ENCODE assay signal across 8 cellular contexts in genomic region chr13:50366488-50367174, GRCh38.
DNase-seq lines count a peak whose midpoint lies in the region; ATAC-seq, FAIRE-seq and TF ChIP-seq lines count a peak whose summit lies in the region.

No MANE protein-coding gene starts in this region.

- no peaks in the 10 kb centered on the region for H3K79me1 ChIP-seq in mesendoderm (ENCODE audit: low read length)

- POLR2A ChIA-PET in activated CD4-positive, alpha-beta memory T cell treated with anti-CD3 and anti-CD28 coated beads, Interleukin-2, amount 10 ng/mL, durations not matched to agents 7 days and 5 days (lab: Charles Lee): interaction anchor here (0.8 to 4.2 kb wide), 17 partner anchors 10 to 545 kb away, joined by 3 to 41 read pairs (median 4); partner anchors contain the start of gene TRIM13

- TF ChIP-seq POLR2A in GM12892 (IDR thresholded peaks at IDR 0.05; ENCODE audit: low read depth, low read length): no peak

- no peak overlapping the region for H3K4me2 ChIP-seq in mesendoderm (ENCODE audit: low read length)

- CTCF ChIA-PET in activated CD4-positive, alpha-beta memory T cell treated with anti-CD3 and anti-CD28 coated beads, Interleukin-2, amount 10 ng/mL, durations not matched to agents 7 days and 5 days (lab: Charles Lee): interaction anchor here (1.5 to 2.2 kb wide), 2 partner anchors 241 to 703 kb away, joined by 3 to 5 read pairs; no protein-coding TSS in a partner anchor

- no peak overlapping the region for H2BK120ac ChIP-seq in mesendoderm (ENCODE audit: low read depth, low read length)

- no peak overlapping the region for H3K18ac ChIP-seq in mesendoderm (ENCODE audit: low read length)

- DNase-seq in GM12892 (ENCODE audit: insufficient read length): no peak
- peak; percentile 53 for DNase-seq in activated CD4-positive, alpha-beta memory T cell treated with anti-CD3 and anti-CD28 coated beads, Interleukin-2, amount 10 ng/mL, durations not matched to agents 7 days and 5 days
- no peak for DNase-seq in HK-2 (ENCODE audit: unreplicated experiment)
- no peak for DNase-seq in mesendoderm
- no peak for DNase-seq in glutamatergic neuron

- H3K9ac ChIP-seq in mesendoderm (ENCODE audit: low read length): no peak overlapping the region

- peak; percentile 52 for ATAC-seq in GM19463 (IDR thresholded peaks at IDR 0.05; ENCODE audit: unreplicated experiment)
- ATAC-seq in HG03520 (IDR thresholded peaks at IDR 0.05; ENCODE audit: unreplicated experiment): peak; percentile 58

- no peaks in the 10 kb centered on the region for H3K27me3 ChIP-seq in mesendoderm (ENCODE audit: insufficient read depth, low read length, poor library complexity)

- H3K79me2 ChIP-seq in mesendoderm (ENCODE audit: control insufficient read depth, insufficient read depth, low read length): no peaks in the 10 kb centered on the region

- H3K27me3 Mint-ChIP-seq in activated CD4-positive, alpha-beta memory T cell treated with anti-CD3 and anti-CD28 coated beads, Interleukin-2, amount 10 ng/mL, durations not matched to agents 7 days and 5 days: peaks cover 62% of the 10 kb centered on the region
- peaks cover 33% of the 10 kb centered on the region for H3K27me3 Mint-ChIP-seq in stimulated activated naive CD8-positive, alpha-beta T cell treated with anti-CD3 and anti-CD28 coated beads, Interleukin-15, Interleukin-2, amounts not matched to agents 100 ng/mL and 50 ng/mL, for 24 hours
- H3K27me3 Mint-ChIP-seq in glutamatergic neuron (ENCODE audit: unreplicated experiment): no peaks in the 10 kb centered on the region

- H3K23ac ChIP-seq in mesendoderm (ENCODE audit: low read length): no peak overlapping the region

- peaks cover under 1% of the 10 kb centered on the region for H3K36me3 Mint-ChIP-seq in activated CD4-positive, alpha-beta memory T cell treated with anti-CD3 and anti-CD28 coated beads, Interleukin-2, amount 10 ng/mL, durations not matched to agents 7 days and 5 days (ENCODE audit: low read depth)
- no peaks in the 10 kb centered on the region for H3K36me3 Mint-ChIP-seq in stimulated activated naive CD8-positive, alpha-beta T cell treated with anti-CD3 and anti-CD28 coated beads, Interleukin-15, Interleukin-2, amounts not matched to agents 100 ng/mL and 50 ng/mL, for 24 hours (ENCODE audit: low read depth)
- no peaks in the 10 kb centered on the region for H3K36me3 Mint-ChIP-seq in glutamatergic neuron (ENCODE audit: unreplicated experiment)

- H4K8ac ChIP-seq in mesendoderm (ENCODE audit: low read depth, low read length): no peak overlapping the region

- no peaks in the 10 kb centered on the region for H3K9me3 Mint-ChIP-seq in activated CD4-positive, alpha-beta memory T cell treated with anti-CD3 and anti-CD28 coated beads, Interleukin-2, amount 10 ng/mL, durations not matched to agents 7 days and 5 days
- no peaks in the 10 kb centered on the region for H3K9me3 Mint-ChIP-seq in stimulated activated naive CD8-positive, alpha-beta T cell treated with anti-CD3 and anti-CD28 coated beads, Interleukin-15, Interleukin-2, amounts not matched to agents 100 ng/mL and 50 ng/mL, for 24 hours
- H3K9me3 Mint-ChIP-seq in glutamatergic neuron (ENCODE audit: unreplicated experiment): no peaks in the 10 kb centered on the region

- no peak overlapping the region for H4K5ac ChIP-seq in mesendoderm (ENCODE audit: low read length)

- H3K4me3 ChIP-seq in mesendoderm (ENCODE audit: low read length): no peak overlapping the region

- no peak overlapping the region for H3K4ac ChIP-seq in mesendoderm (ENCODE audit: low read depth, low read length)

- no peak overlapping the region for H2BK5ac ChIP-seq in mesendoderm (ENCODE audit: low read length)

- no peak overlapping the region for H3K4me3 Mint-ChIP-seq in activated CD4-positive, alpha-beta memory T cell treated with anti-CD3 and anti-CD28 coated beads, Interleukin-2, amount 10 ng/mL, durations not matched to agents 7 days and 5 days
- H3K4me3 Mint-ChIP-seq in stimulated activated naive CD8-positive, alpha-beta T cell treated with anti-CD3 and anti-CD28 coated beads, Interleukin-15, Interleukin-2, amounts not matched to agents 100 ng/mL and 50 ng/mL, for 24 hours: peak overlapping the region; percentile 52
- H3K4me3 Mint-ChIP-seq in glutamatergic neuron (ENCODE audit: unreplicated experiment): no peak overlapping the region

- no peaks in the 10 kb centered on the region for H3K36me3 ChIP-seq in mesendoderm (ENCODE audit: control insufficient read depth, insufficient read depth, low read length)

- peak overlapping the region; percentile 71 for H3K27ac Mint-ChIP-seq in activated CD4-positive, alpha-beta memory T cell treated with anti-CD3 and anti-CD28 coated beads, Interleukin-2, amount 10 ng/mL, durations not matched to agents 7 days and 5 days
- H3K27ac Mint-ChIP-seq in stimulated activated naive CD8-positive, alpha-beta T cell treated with anti-CD3 and anti-CD28 coated beads, Interleukin-15, Interleukin-2, amounts not matched to agents 100 ng/mL and 50 ng/mL, for 24 hours: peak overlapping the region; percentile 86
- no peak overlapping the region for H3K27ac Mint-ChIP-seq in glutamatergic neuron (ENCODE audit: unreplicated experiment)

- FAIRE-seq in GM12892 (lab: Jason Lieb, UNC): peak; percentile 97

- no CpG with 5 or more reads among the region's 6 CpGs for WGBS in mesendoderm (ENCODE audit: extremely low coverage, insufficient coverage, low lambda C conversion rate)

- H3K4me1 Mint-ChIP-seq in activated CD4-positive, alpha-beta memory T cell treated with anti-CD3 and anti-CD28 coated beads, Interleukin-2, amount 10 ng/mL, durations not matched to agents 7 days and 5 days: peaks cover 39% of the 10 kb centered on the region
- peaks cover 45% of the 10 kb centered on the region for H3K4me1 Mint-ChIP-seq in stimulated activated naive CD8-positive, alpha-beta T cell treated with anti-CD3 and anti-CD28 coated beads, Interleukin-15, Interleukin-2, amounts not matched to agents 100 ng/mL and 50 ng/mL, for 24 hours (ENCODE audit: low read depth)
- H3K4me1 Mint-ChIP-seq in glutamatergic neuron (ENCODE audit: low read depth, unreplicated experiment): peaks cover 5% of the 10 kb centered on the region

- H2AK5ac ChIP-seq in mesendoderm (ENCODE audit: low read length): no peak overlapping the region

- H3K4me1 ChIP-seq in mesendoderm (ENCODE audit: control insufficient read depth, low read depth, low read length): no peaks in the 10 kb centered on the region

- TF ChIP-seq CTCF in glutamatergic neuron (IDR thresholded peaks at IDR 0.05; ENCODE audit: partially characterized antibody, unreplicated experiment): no peak

- no peak overlapping the region for H3K56ac ChIP-seq in mesendoderm (ENCODE audit: low read length)

- no peak overlapping the region for H2BK15ac ChIP-seq in mesendoderm (replicated peaks; ENCODE audit: low read depth)

- no peak overlapping the region for H3K27ac ChIP-seq in mesendoderm (ENCODE audit: low read depth, low read length)
